ENCODE assay signal across 1 cellular context in genomic region chr16:2015117-2015946, GRCh38.
TF ChIP-seq lines count a peak whose summit lies in the region.

No MANE protein-coding gene starts in this region.

TF ChIP-seq in GM23338, 12 proteins besides CTCF, POLR2A, EP300 and RAD21 (continued from another document):
- TF ChIP-seq ETS1 (IDR thresholded peaks at IDR 0.05) (no peak), REST (IDR thresholded peaks at IDR 0.05; ENCODE audit: unreplicated experiment) (no peak), POLR2AphosphoS5 (IDR thresholded peaks at IDR 0.05; ENCODE audit: low read depth) (no peak), EZH2phosphoT487 (IDR thresholded peaks at IDR 0.05; ENCODE audit: unreplicated experiment) (no peak), NANOG (IDR thresholded peaks at IDR 0.05; ENCODE audit: borderline replicate concordance) (no peak), JUNB (IDR thresholded peaks at IDR 0.05; ENCODE audit: unreplicated experiment) (no peak)
